ENCODE assay signal across 15 cellular contexts in the genomic region with DNA sequence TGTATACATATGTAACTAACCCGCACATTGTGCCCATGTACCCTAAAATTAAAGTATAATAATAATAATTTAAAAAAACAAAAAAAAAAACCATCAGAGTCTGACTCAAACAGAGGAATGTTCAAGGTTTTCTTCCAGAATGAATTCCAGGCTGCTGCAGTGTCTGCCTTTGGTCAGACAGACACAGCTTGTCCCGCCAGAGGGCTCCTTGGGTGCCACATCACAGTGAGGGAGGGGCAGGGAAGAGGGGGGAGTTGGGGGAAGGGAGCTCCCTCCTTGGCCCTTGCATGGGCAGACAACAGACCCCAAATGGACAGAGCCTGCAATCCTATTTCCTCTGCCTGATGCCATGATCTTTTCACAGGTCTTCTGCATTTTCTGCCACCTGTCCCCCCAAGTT. TPM values are rescaled to one million over a fixed set of nuclear protein-coding genes. Genes with fewer than 3 reads are reported as not detected.
A peak's percentile ranks its signal among the peaks of the same experiment; 100 is the strongest.
DNase-seq lines count a peak whose midpoint lies in the region; ATAC-seq and TF ChIP-seq lines count a peak whose summit lies in the region.
"Had no signal": no experiment of that assay in that cellular context is flagged by ENCODE, and none has a peak within 500 bp of the region (broad histone marks: within the 10 kb centered on the region; RNA-seq: fewer than 3 reads in every experiment).

No MANE protein-coding gene starts in this region.

- H3K4me2 ChIP-seq in GM23338: no peak overlapping the region
- H3K4me2 ChIP-seq: PC-9 had no signal

- H3K9me3 Mint-ChIP-seq in GM23338: no peaks in the 10 kb centered on the region
- H3K9me3 Mint-ChIP-seq: activated naive CD4-positive, alpha-beta T cell treated with anti-CD3 and anti-CD28 coated beads, Interleukin-2, amount 50 U/mL, for 24 hours had no signal

- H3K27ac ChIP-seq in GM23338 (ENCODE audit: low read depth): peak overlapping the region; percentile 68; the same call in 1 of the 2 replicates
- H3K27ac ChIP-seq in testis: peak overlapping the region in 1 of 2 donors; percentile 31
- H3K27ac ChIP-seq in prostate gland: no peak overlapping the region
- H3K27ac ChIP-seq: PC-9 had no signal

- H2AFZ ChIP-seq in GM23338: no peak overlapping the region
- H2AFZ ChIP-seq: PC-9 had no signal

- peaks cover 19% of the 10 kb centered on the region for H3K4me1 Mint-ChIP-seq in GM23338
- H3K4me1 Mint-ChIP-seq: activated naive CD4-positive, alpha-beta T cell treated with anti-CD3 and anti-CD28 coated beads, Interleukin-2, amount 50 U/mL, for 24 hours had no signal

- peaks cover 77% of the 10 kb centered on the region for H3K79me2 ChIP-seq in GM23338 (replicated peaks; ENCODE audit: insufficient read depth)

- in situ Hi-C loops in GM13977 (cut with MboI; ENCODE audit: low pct_unique_long_range_greater_than_20kb, low sequenced_read_pairs, unreplicated experiment): no loop called here

- H3K4me1 ChIP-seq in GM23338 (ENCODE audit: insufficient read depth) (peaks cover 31% of the 10 kb centered on the region), testis (peaks cover 11% of the 10 kb centered on the region), prostate gland (replicated peaks) (no peaks in the 10 kb centered on the region)

- ATAC-seq in GM23338: peak; percentile 71

- WGBS in testis, 2 donors: 52 to 71% methylated on average over 2 of the region's 2 CpGs
- 70% methylated on average over 2 of the region's 2 CpGs for WGBS in prostate gland

- H3K36me3 Mint-ChIP-seq in GM23338 (ENCODE audit: low read depth): peaks cover 45% of the 10 kb centered on the region
- H3K36me3 Mint-ChIP-seq: activated naive CD4-positive, alpha-beta T cell treated with anti-CD3 and anti-CD28 coated beads, Interleukin-2, amount 50 U/mL, for 24 hours had no signal

- H3K9me2 ChIP-seq in GM23338 (ENCODE audit: insufficient read depth): no peaks in the 10 kb centered on the region

- TF ChIP-seq CTCF in GM23338 (conservative IDR thresholded peaks at IDR 0.05; ENCODE audit: low read depth in 2 of 2) (no peak; a peak in 1 of 4 replicates), cardiac fibroblast (IDR thresholded peaks at IDR 0.05; ENCODE audit: low read depth, low read length) (peak; percentile 23), testis (IDR thresholded peaks at IDR 0.05) (no peak), GM13977 (IDR thresholded peaks at IDR 0.05; ENCODE audit: extremely low read depth, insufficient read depth, missing control alignments) (no peak), prostate gland (IDR thresholded peaks at IDR 0.05) (no peak)

- H4K20me1 ChIP-seq in GM23338 (replicated peaks; ENCODE audit: insufficient read depth): peaks cover 25% of the 10 kb centered on the region

- DNase-seq in GM23338 (ENCODE audit: low spot score): no peak
- DNase-seq in cardiac fibroblast (ENCODE audit: low read depth in 2 of 2): peak; percentile 59 to 75
- DNase-seq in kidney tubule cell (ENCODE audit: low spot score): peak; percentile 34
- peak; percentile 40 for DNase-seq in testis
- no peak for DNase-seq in Ammon's horn (ENCODE audit: low spot score)
- DNase-seq in GM13977 (ENCODE audit: low spot score): no peak
- DNase-seq in A172 (ENCODE audit: low spot score): no peak
- DNase-seq in prostate gland (ENCODE audit: low spot score): no peak
- DNase-seq: effector memory CD4-positive, alpha-beta T cell; Karpas-422; NCI-H2171; PC-9; stimulated activated CD4-positive, alpha-beta T cell treated with anti-CD3 and anti-CD28 coated beads, Interleukin-12 subunit alpha, Interleukin-12 subunit beta, amount 100 ng/mL, for 4 hours; T1000 had no signal

- H3K9me3 ChIP-seq in testis (no peaks in the 10 kb centered on the region), prostate gland (no peaks in the 10 kb centered on the region)

- H3K4me3 ChIP-seq in GM23338: no peak overlapping the region
- no peak overlapping the region for H3K4me3 ChIP-seq in cardiac fibroblast (replicated peaks in 1 of 2; ENCODE audit: low read depth in 2 of 2, low read length in 2 of 2)
- no peak overlapping the region for H3K4me3 ChIP-seq in testis
- no peak overlapping the region for H3K4me3 ChIP-seq in prostate gland
- H3K4me3 ChIP-seq: PC-9 had no signal

- H3K4me3 Mint-ChIP-seq in GM23338: no peak overlapping the region
- H3K4me3 Mint-ChIP-seq: activated naive CD4-positive, alpha-beta T cell treated with anti-CD3 and anti-CD28 coated beads, Interleukin-2, amount 50 U/mL, for 24 hours had no signal

- H3K27ac Mint-ChIP-seq in GM23338: no peak overlapping the region
- H3K27ac Mint-ChIP-seq: activated naive CD4-positive, alpha-beta T cell treated with anti-CD3 and anti-CD28 coated beads, Interleukin-2, amount 50 U/mL, for 24 hours had no signal

- intact Hi-C loops in testis (cut with DNase I; ENCODE audit: low total_unique reads): no loop called here
- intact Hi-C loops in prostate gland (cut with DNase I): no loop called here

- H3K27me3 Mint-ChIP-seq in GM23338 (ENCODE audit: insufficient read depth, low read depth, poor library complexity): no peaks in the 10 kb centered on the region
- H3K27me3 Mint-ChIP-seq: activated naive CD4-positive, alpha-beta T cell treated with anti-CD3 and anti-CD28 coated beads, Interleukin-2, amount 50 U/mL, for 24 hours had no signal

- H3K27me3 ChIP-seq in GM23338 (ENCODE audit: insufficient read depth) (no peaks in the 10 kb centered on the region), testis (no peaks in the 10 kb centered on the region), prostate gland (replicated peaks; ENCODE audit: insufficient read depth) (no peaks in the 10 kb centered on the region)

- H3K36me3 ChIP-seq in GM23338 (ENCODE audit: insufficient read depth) (peaks cover 19% of the 10 kb centered on the region), testis (ENCODE audit: low read depth, missing control alignments) (no peaks in the 10 kb centered on the region), prostate gland (no peaks in the 10 kb centered on the region)

- TF ChIP-seq POLR2A in testis (IDR thresholded peaks at IDR 0.05) (no peak), prostate gland (IDR thresholded peaks at IDR 0.05) (no peak)

- H3F3A ChIP-seq in GM23338 (replicated peaks; ENCODE audit: low read depth): 0 out of 2 replicates have a peak, but pooled peaks cover 5% of the 10 kb centered on the region

TF ChIP-seq in GM23338, 12 proteins besides CTCF, POLR2A, EP300 and RAD21 (continues in another document):
- TF ChIP-seq ZNF114 (CRISPR knock-in tag; IDR thresholded peaks at IDR 0.05) (no peak), POLR2AphosphoS5 (IDR thresholded peaks at IDR 0.05; ENCODE audit: low read depth) (no peak), STAT1 (IDR thresholded peaks at IDR 0.05; ENCODE audit: unreplicated experiment) (no peak), JUNB (IDR thresholded peaks at IDR 0.05; ENCODE audit: unreplicated experiment) (no peak), EZH2 (IDR thresholded peaks at IDR 0.05; ENCODE audit: low read depth, unreplicated experiment) (no peak), EZH2phosphoT487 (IDR thresholded peaks at IDR 0.05; ENCODE audit: unreplicated experiment) (no peak), CREB1 (CRISPR knock-in tag; IDR thresholded peaks at IDR 0.05; ENCODE audit: low read depth) (no peak), ZNF331 (CRISPR knock-in tag; IDR thresholded peaks at IDR 0.05; ENCODE audit: low read depth) (no peak), NANOG (IDR thresholded peaks at IDR 0.05; ENCODE audit: borderline replicate concordance) (no peak)
- TF ChIP-seq, protein P1, sequence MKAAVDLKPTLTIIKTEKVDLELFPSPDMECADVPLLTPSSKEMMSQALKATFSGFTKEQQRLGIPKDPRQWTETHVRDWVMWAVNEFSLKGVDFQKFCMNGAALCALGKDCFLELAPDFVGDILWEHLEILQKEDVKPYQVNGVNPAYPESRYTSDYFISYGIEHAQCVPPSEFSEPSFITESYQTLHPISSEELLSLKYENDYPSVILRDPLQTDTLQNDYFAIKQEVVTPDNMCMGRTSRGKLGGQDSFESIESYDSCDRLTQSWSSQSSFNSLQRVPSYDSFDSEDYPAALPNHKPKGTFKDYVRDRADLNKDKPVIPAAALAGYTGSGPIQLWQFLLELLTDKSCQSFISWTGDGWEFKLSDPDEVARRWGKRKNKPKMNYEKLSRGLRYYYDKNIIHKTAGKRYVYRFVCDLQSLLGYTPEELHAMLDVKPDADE (IDR thresholded peaks at IDR 0.05): no peak
- TF ChIP-seq, protein P2, sequence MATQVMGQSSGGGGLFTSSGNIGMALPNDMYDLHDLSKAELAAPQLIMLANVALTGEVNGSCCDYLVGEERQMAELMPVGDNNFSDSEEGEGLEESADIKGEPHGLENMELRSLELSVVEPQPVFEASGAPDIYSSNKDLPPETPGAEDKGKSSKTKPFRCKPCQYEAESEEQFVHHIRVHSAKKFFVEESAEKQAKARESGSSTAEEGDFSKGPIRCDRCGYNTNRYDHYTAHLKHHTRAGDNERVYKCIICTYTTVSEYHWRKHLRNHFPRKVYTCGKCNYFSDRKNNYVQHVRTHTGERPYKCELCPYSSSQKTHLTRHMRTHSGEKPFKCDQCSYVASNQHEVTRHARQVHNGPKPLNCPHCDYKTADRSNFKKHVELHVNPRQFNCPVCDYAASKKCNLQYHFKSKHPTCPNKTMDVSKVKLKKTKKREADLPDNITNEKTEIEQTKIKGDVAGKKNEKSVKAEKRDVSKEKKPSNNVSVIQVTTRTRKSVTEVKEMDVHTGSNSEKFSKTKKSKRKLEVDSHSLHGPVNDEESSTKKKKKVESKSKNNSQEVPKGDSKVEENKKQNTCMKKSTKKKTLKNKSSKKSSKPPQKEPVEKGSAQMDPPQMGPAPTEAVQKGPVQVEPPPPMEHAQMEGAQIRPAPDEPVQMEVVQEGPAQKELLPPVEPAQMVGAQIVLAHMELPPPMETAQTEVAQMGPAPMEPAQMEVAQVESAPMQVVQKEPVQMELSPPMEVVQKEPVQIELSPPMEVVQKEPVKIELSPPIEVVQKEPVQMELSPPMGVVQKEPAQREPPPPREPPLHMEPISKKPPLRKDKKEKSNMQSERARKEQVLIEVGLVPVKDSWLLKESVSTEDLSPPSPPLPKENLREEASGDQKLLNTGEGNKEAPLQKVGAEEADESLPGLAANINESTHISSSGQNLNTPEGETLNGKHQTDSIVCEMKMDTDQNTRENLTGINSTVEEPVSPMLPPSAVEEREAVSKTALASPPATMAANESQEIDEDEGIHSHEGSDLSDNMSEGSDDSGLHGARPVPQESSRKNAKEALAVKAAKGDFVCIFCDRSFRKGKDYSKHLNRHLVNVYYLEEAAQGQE (IDR thresholded peaks at IDR 0.05; ENCODE audit: unreplicated experiment): no peak

RNA-seq across cellular contexts. Expression of gene ITGB5, which starts 36.5 kb away (rescaled TPM):
- 242 and 269 TPM in 2 replicates for total RNA-seq in GM23338 (2014; rRNA removed; shearing (Covaris generic))
- polyA plus RNA-seq in GM23338 (2016; fragmentation: Nextera tagmentation; extraction: Ambion mirVana): 63.6 and 68.2 TPM in 2 replicates
- 100 to 1,000 TPM in 1 of 2 donors, 10 to 100 TPM in 1; 76.9 to 101 TPM for total RNA-seq in testis
- 46.0 TPM for polyA plus RNA-seq in testis (ENCODE audit: insufficient read depth, low read depth, low replicate concordance)
- 118 and 146 TPM in 2 replicates for total RNA-seq in A172 (2014; rRNA removed; shearing (Covaris generic))
- total RNA-seq in prostate gland: 100 to 1,000 TPM; 123 to 154 TPM

Comparison
In these comparisons a context has a peak if more than half of its experiments do, and no peak if none do; other contexts are left out.
1. DNase-seq: peak in cardiac fibroblast (2 of 2), kidney tubule cell (single experiment) and testis (single experiment); none in GM23338 (single experiment), Ammon's horn (single experiment), GM13977 (single experiment), A172 (single experiment) and prostate gland (single experiment).